ENCODE assay signal across 9 cellular contexts in the genomic region with DNA sequence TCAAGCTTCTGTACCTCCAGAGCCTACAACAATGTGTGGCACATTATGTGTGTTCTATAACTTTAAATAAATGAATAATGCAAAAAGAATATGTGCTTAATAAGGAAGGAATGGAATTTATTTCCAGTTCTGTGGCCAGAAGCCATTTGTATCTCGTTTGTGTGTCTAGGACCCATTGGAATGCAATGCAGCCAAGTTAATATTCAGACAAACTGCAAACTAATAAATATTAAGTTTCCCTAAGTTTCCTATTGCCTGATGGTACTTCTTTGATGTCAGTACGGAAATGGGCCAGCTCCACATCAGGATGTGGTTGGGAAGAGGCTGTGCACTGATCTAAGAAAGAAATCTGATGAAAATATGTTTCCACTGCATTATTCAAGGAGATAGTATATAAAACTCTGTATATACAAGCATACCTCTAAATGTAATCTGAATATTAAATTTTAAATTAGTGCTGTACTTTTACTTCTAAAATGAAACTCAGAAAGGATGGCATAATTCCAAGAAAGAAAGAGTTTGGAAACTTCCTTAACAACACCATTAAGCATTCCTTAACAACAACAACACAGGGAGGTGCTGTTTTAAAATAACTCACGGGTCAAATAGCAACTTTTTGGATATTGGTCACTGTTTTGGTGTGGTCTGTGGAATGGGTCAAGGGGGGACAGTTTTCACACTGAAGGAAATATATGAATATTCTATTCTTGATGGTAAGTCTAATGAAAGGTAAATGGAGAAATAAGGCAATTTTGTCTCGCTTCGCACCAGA. TPM values are rescaled to one million over a fixed set of nuclear protein-coding genes. Genes with fewer than 3 reads are reported as not detected.
"Had no signal": no experiment of that assay in that cellular context is flagged by ENCODE, and none has a peak within 500 bp of the region (broad histone marks: within the 10 kb centered on the region; RNA-seq: fewer than 3 reads in every experiment).

No MANE protein-coding gene starts in this region.

- DNase-seq: IMR-90, KBM-7, KG1 had no signal

- ATAC-seq: HepG2, K562 had no signal

- H3K4me3 ChIP-seq: K562 had no signal

- H3K27ac ChIP-seq: HL-60 had no signal

- FAIRE-seq: HepG2, HTR-8/SVneo, K562 had no signal

RNA-seq across cellular contexts. Expression of a gene that starts 29.4 kb away (rescaled TPM):
- total RNA-seq: HepG2, HT1080, IMR-90 had no signal
- polyA plus RNA-seq: HepG2, IgD-negative memory B cell, IMR-90 had no signal
